In genomic region chr5:142981475-142981874, GRCh38 we compare ENCODE assay signal across 10 cellular contexts.
DNase-seq lines count a peak whose midpoint lies in the region; ATAC-seq and TF ChIP-seq lines count a peak whose summit lies in the region.
"Had no signal": no experiment of that assay in that cellular context is flagged by ENCODE, and none has a peak within 500 bp of the region (broad histone marks: within the 10 kb centered on the region; RNA-seq: fewer than 3 reads in every experiment).

No MANE protein-coding gene starts in this region.

- ATAC-seq in HG03354 (IDR thresholded peaks at IDR 0.05; ENCODE audit: poor library complexity, severe bottlenecking, unreplicated experiment), result no peak
- no peak for ATAC-seq in left colon

- H3K4me2 ChIP-seq in smooth muscle cell, result no peak overlapping the region

- H2AFZ ChIP-seq in smooth muscle cell (ENCODE audit: low read depth), result no peak overlapping the region

- H3K36me3 Mint-ChIP-seq in activated T-helper 1 cell treated with anti-CD3 and anti-CD28 coated beads, Interleukin-12 subunit alpha, Interleukin-12 subunit beta, Interleukin-2, Interleukin-4 antibody, amounts not matched to agents 30 ng/mL and 10 ng/mL and 1 ng/mL, durations not matched to agents 14 hours and 24 hours and 36 hours (ENCODE audit: low read depth), result peaks cover 12% of the 10 kb centered on the region

- no peak for TF ChIP-seq CTCF in left ventricle myocardium inferior (IDR thresholded peaks at IDR 0.05; ENCODE audit: borderline replicate concordance)
- TF ChIP-seq CTCF in smooth muscle cell (IDR thresholded peaks at IDR 0.05; ENCODE audit: borderline replicate concordance, insufficient read depth, poor library complexity, severe bottlenecking), result no peak

- H3K4me1 ChIP-seq in left ventricle myocardium inferior, result peaks cover 56% of the 10 kb centered on the region
- H3K4me1 ChIP-seq in smooth muscle cell (ENCODE audit: low read depth), result peaks cover 26% of the 10 kb centered on the region

- 80% methylated on average over 5 of the region's 5 CpGs for WGBS in smooth muscle cell (ENCODE audit: low lambda C conversion rate)

- intact Hi-C loops in activated T-helper 1 cell treated with anti-CD3 and anti-CD28 coated beads, Interleukin-12 subunit alpha, Interleukin-12 subunit beta, Interleukin-2, Interleukin-4 antibody, amounts not matched to agents 30 ng/mL and 10 ng/mL and 1 ng/mL, durations not matched to agents 14 hours and 24 hours and 36 hours (cut with micrococcal nuclease), result no loop called here
- intact Hi-C loops in left ventricle myocardium inferior (cut with micrococcal nuclease) (no loop called here), left colon (cut with DNase I, micrococcal nuclease) (no loop called here)

- H3K79me2 ChIP-seq in smooth muscle cell (ENCODE audit: low read depth), result no peaks in the 10 kb centered on the region

- H3K4me3 Mint-ChIP-seq in activated T-helper 1 cell treated with anti-CD3 and anti-CD28 coated beads, Interleukin-12 subunit alpha, Interleukin-12 subunit beta, Interleukin-2, Interleukin-4 antibody, amounts not matched to agents 30 ng/mL and 10 ng/mL and 1 ng/mL, durations not matched to agents 14 hours and 24 hours and 36 hours, result no peak overlapping the region

- H3K27me3 Mint-ChIP-seq in activated T-helper 1 cell treated with anti-CD3 and anti-CD28 coated beads, Interleukin-12 subunit alpha, Interleukin-12 subunit beta, Interleukin-2, Interleukin-4 antibody, amounts not matched to agents 30 ng/mL and 10 ng/mL and 1 ng/mL, durations not matched to agents 14 hours and 24 hours and 36 hours (ENCODE audit: insufficient read depth), result no peaks in the 10 kb centered on the region

- H3K9me3 Mint-ChIP-seq in activated T-helper 1 cell treated with anti-CD3 and anti-CD28 coated beads, Interleukin-12 subunit alpha, Interleukin-12 subunit beta, Interleukin-2, Interleukin-4 antibody, amounts not matched to agents 30 ng/mL and 10 ng/mL and 1 ng/mL, durations not matched to agents 14 hours and 24 hours and 36 hours, result peaks cover 6% of the 10 kb centered on the region

- H3K27me3 ChIP-seq in left ventricle myocardium inferior (ENCODE audit: low read depth), result no peaks in the 10 kb centered on the region
- no peaks in the 10 kb centered on the region for H3K27me3 ChIP-seq in smooth muscle cell (ENCODE audit: low read depth)

- H3K4me1 Mint-ChIP-seq in activated T-helper 1 cell treated with anti-CD3 and anti-CD28 coated beads, Interleukin-12 subunit alpha, Interleukin-12 subunit beta, Interleukin-2, Interleukin-4 antibody, amounts not matched to agents 30 ng/mL and 10 ng/mL and 1 ng/mL, durations not matched to agents 14 hours and 24 hours and 36 hours (ENCODE audit: low read depth), result peaks cover 78% of the 10 kb centered on the region

- peak; percentile 15 for DNase-seq in NCI-H1105 treated with DMSO at 0.1 percent for 48 hours (lab: John Stamatoyannopoulos, UW)
- DNase-seq in NCI-H1105 (lab: John Stamatoyannopoulos, UW), result no peak
- no peak for DNase-seq in activated T-helper 1 cell treated with anti-CD3 and anti-CD28 coated beads, Interleukin-12 subunit alpha, Interleukin-12 subunit beta, Interleukin-2, Interleukin-4 antibody, amounts not matched to agents 30 ng/mL and 10 ng/mL and 1 ng/mL, durations not matched to agents 14 hours and 24 hours and 36 hours (ENCODE audit: low spot score)
- DNase-seq in left ventricle myocardium inferior, result no peak
- no peak for DNase-seq in smooth muscle cell (lab: John Stamatoyannopoulos, UW; ENCODE audit: unreplicated experiment)
- no peak for DNase-seq in dedifferentiated amniotic fluid mesenchymal stem cell (ENCODE audit: extremely low spot score)
- DNase-seq in left colon, result no peak
- DNase-seq: 8988T, kidney glomerular epithelial cell had no signal

- peaks cover 12% of the 10 kb centered on the region for H3F3A ChIP-seq in smooth muscle cell (ENCODE audit: low read depth)

- peak overlapping the region; percentile 87 for H3K27ac ChIP-seq in left ventricle myocardium inferior (replicated peaks)
- peak overlapping the region; percentile 61 for H3K27ac ChIP-seq in smooth muscle cell (ENCODE audit: low read depth)

- H3K4me3 ChIP-seq in left ventricle myocardium inferior (no peak overlapping the region), smooth muscle cell (no peak overlapping the region)

- H3K36me3 ChIP-seq in left ventricle myocardium inferior (no peaks in the 10 kb centered on the region), smooth muscle cell (ENCODE audit: low read depth) (no peaks in the 10 kb centered on the region)

- no peak overlapping the region for H3K9ac ChIP-seq in smooth muscle cell (ENCODE audit: low read depth)

- H3K27ac Mint-ChIP-seq in activated T-helper 1 cell treated with anti-CD3 and anti-CD28 coated beads, Interleukin-12 subunit alpha, Interleukin-12 subunit beta, Interleukin-2, Interleukin-4 antibody, amounts not matched to agents 30 ng/mL and 10 ng/mL and 1 ng/mL, durations not matched to agents 14 hours and 24 hours and 36 hours, result peak overlapping the region; percentile 74

- no peaks in the 10 kb centered on the region for H3K9me3 ChIP-seq in left ventricle myocardium inferior (replicated peaks)
- no peaks in the 10 kb centered on the region for H3K9me3 ChIP-seq in smooth muscle cell (replicated peaks; ENCODE audit: low read depth)

- no peaks in the 10 kb centered on the region for H4K20me1 ChIP-seq in smooth muscle cell (ENCODE audit: low read depth)
